In genomic region chr2:190415794-190416729, GRCh38 we compare ENCODE assay signal across 1 cellular context.
TF ChIP-seq lines count a peak whose summit lies in the region.

No MANE protein-coding gene starts in this region.

TF ChIP-seq in GM12878, 131 proteins besides CTCF, POLR2A, EP300 and RAD21 (continued from another document):
- TF ChIP-seq E4F1 (IDR thresholded peaks at IDR 0.05; ENCODE audit: borderline replicate concordance, partially characterized antibody): no peak
- TF ChIP-seq JUND (IDR thresholded peaks at IDR 0.05; ENCODE audit: low read depth, low read length): no peak
- no peak for TF ChIP-seq NFXL1 (IDR thresholded peaks at IDR 0.05; ENCODE audit: borderline replicate concordance)
- no peak for TF ChIP-seq CUX1 (IDR thresholded peaks at IDR 0.05; ENCODE audit: insufficient replicate concordance, low read depth, low read length)
- TF ChIP-seq SIN3A (IDR thresholded peaks at IDR 0.05; ENCODE audit: low read depth, low read length): no peak
- no peak for TF ChIP-seq TCF12 (IDR thresholded peaks at IDR 0.05; ENCODE audit: low read depth, low read length)
- TF ChIP-seq TCF7 (IDR thresholded peaks at IDR 0.05; ENCODE audit: borderline replicate concordance): no peak
- TF ChIP-seq, protein P1, sequence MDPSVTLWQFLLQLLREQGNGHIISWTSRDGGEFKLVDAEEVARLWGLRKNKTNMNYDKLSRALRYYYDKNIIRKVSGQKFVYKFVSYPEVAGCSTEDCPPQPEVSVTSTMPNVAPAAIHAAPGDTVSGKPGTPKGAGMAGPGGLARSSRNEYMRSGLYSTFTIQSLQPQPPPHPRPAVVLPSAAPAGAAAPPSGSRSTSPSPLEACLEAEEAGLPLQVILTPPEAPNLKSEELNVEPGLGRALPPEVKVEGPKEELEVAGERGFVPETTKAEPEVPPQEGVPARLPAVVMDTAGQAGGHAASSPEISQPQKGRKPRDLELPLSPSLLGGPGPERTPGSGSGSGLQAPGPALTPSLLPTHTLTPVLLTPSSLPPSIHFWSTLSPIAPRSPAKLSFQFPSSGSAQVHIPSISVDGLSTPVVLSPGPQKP (IDR thresholded peaks at IDR 0.05; ENCODE audit: low read depth, low read length): no peak
- no peak for TF ChIP-seq POU2F2 (IDR thresholded peaks at IDR 0.05; ENCODE audit: borderline replicate concordance, low read depth, low read length)
- TF ChIP-seq STAT1 (conservative IDR thresholded peaks at IDR 0.05): no peak
- TF ChIP-seq MYC (IDR thresholded peaks at IDR 0.05; ENCODE audit: insufficient read depth, insufficient read length, insufficient replicate concordance, low read length, severe bottlenecking): no peak
- TF ChIP-seq MTA3 (IDR thresholded peaks at IDR 0.05; ENCODE audit: borderline replicate concordance, low read length): no peak
- TF ChIP-seq GATAD2B (conservative IDR thresholded peaks at IDR 0.05; ENCODE audit: low read depth): no peak
- no peak for TF ChIP-seq WRNIP1 (IDR thresholded peaks at IDR 0.05; ENCODE audit: borderline replicate concordance, low read depth, low read length)
